Comparison of ENCODE assay signal across 11 cellular contexts in genomic region chr16:47136101-47136820, GRCh38. TPM values are rescaled to one million over a fixed set of nuclear protein-coding genes. Genes with fewer than 3 reads are reported as not detected.
DNase-seq lines count a peak whose midpoint lies in the region; ATAC-seq, FAIRE-seq and TF ChIP-seq lines count a peak whose summit lies in the region.
"Had no signal": no experiment of that assay in that cellular context is flagged by ENCODE, and none has a peak within 500 bp of the region (broad histone marks: within the 10 kb centered on the region; RNA-seq: fewer than 3 reads in every experiment).

No MANE protein-coding gene starts in this region.

- RAD21 ChIA-PET in GM12878 (lab: Charles Lee; ENCODE audit: unreplicated experiment), result interaction anchor here (0.6 to 3.6 kb wide), 10 partner anchors 7 to 1029 kb away, joined by 3 to 17 read pairs (median 5); partner anchors contain the start of gene NETO2

- H2AFZ ChIP-seq in PC-3 (ENCODE audit: low read length) (no peak overlapping the region), GM12878 (ENCODE audit: control insufficient read depth, low read depth, low read length) (peak overlapping the region; percentile 66)

- WGBS in GM12878 (ENCODE audit: insufficient coverage, insufficient replicate concordance, low lambda C conversion rate, missing lambda C conversion rate), result 45% methylated on average over 8 of the region's 8 CpGs
- 90 to 91% methylated on average over 8 of the region's 8 CpGs for WGBS in testis, 2 donors

- H3K4me2 ChIP-seq in PC-3 (ENCODE audit: low read length) (no peak overlapping the region), GM12878 (ENCODE audit: control insufficient read depth, insufficient read depth) (peak overlapping the region; percentile 53)

- no peak for TF ChIP-seq EP300 in GM12878 (IDR thresholded peaks at IDR 0.05; ENCODE audit: borderline replicate concordance in 1 of 2, control insufficient read depth in 1 of 2, low read depth in 2 of 2, low read length in 2 of 2)

- H3K27me3 ChIP-seq in PC-3 (ENCODE audit: low read length) (no peaks in the 10 kb centered on the region), GM12878 (replicated peaks in 1 of 2; ENCODE audit: control insufficient read depth in 2 of 2, insufficient read depth in 2 of 2, low read length in 1 of 2) (no peaks in the 10 kb centered on the region), testis (no peaks in the 10 kb centered on the region)

- H3K9me3 ChIP-seq in PC-3 (ENCODE audit: low read length) (no peaks in the 10 kb centered on the region), GM12878 (replicated peaks; ENCODE audit: control insufficient read depth, insufficient read depth, low read length) (no peaks in the 10 kb centered on the region), testis (no peaks in the 10 kb centered on the region)
- H3K9me3 ChIP-seq: gastroesophageal sphincter had no signal

- CTCF ChIA-PET in PC-3 (lab: Charles Lee), result no interaction called here
- CTCF ChIA-PET in GM12878 (lab: Yijun Ruan, JAX), result interaction anchor here (0.8 to 3.5 kb wide), 16 partner anchors 8 to 1028 kb away, joined by 3 to 20 read pairs (median 4); partner anchors contain the start of gene NETO2

- H3K4me3 ChIP-seq in PC-3 (ENCODE audit: low read length), result no peak overlapping the region
- H3K4me3 ChIP-seq in GM12878, result no peak overlapping the region
- no peak overlapping the region for H3K4me3 ChIP-seq in testis
- H3K4me3 ChIP-seq: gastroesophageal sphincter had no signal

- H3K9ac ChIP-seq in PC-3 (ENCODE audit: low read length), result no peak overlapping the region
- no peak overlapping the region; the same call in 1 of the 2 replicates for H3K9ac ChIP-seq in GM12878 (ENCODE audit: control insufficient read depth, insufficient read depth, low read length)

- peak; percentile 33; the same call in 1 of the 2 replicates for ATAC-seq in PC-3
- peak; percentile 51 for ATAC-seq in GM12878
- ATAC-seq in HG02981 (IDR thresholded peaks at IDR 0.05; ENCODE audit: unreplicated experiment), result no peak
- ATAC-seq: gastroesophageal sphincter had no signal

- POLR2A ChIA-PET in PC-3 (lab: Charles Lee; ENCODE audit: unreplicated experiment) (interaction anchor here (0.7 kb wide), 1 partner anchor 1029 kb away, joined by 9 read pairs; no protein-coding TSS in a partner anchor), GM12878 (lab: Charles Lee) (interaction anchor here (1.3 to 1.4 kb wide), 2 partner anchors 89 to 161 kb away, joined by 3 to 5 read pairs; no protein-coding TSS in a partner anchor)

- TF ChIP-seq RAD21 in GM12878 (IDR thresholded peaks at IDR 0.05; ENCODE audit: insufficient read depth, low read depth, low read length), result no peak

- no peak for TF ChIP-seq CTCF in PC-3 (conservative IDR thresholded peaks at IDR 0.05; ENCODE audit: low read depth, low read length)
- TF ChIP-seq CTCF in GM12878 (IDR thresholded peaks at IDR 0.05 in 2 of 3, conservative IDR thresholded peaks at IDR 0.05 in 1 of 3; ENCODE audit: control insufficient read depth in 2 of 3, extremely low read depth in 1 of 3, insufficient read depth in 1 of 3, low read depth in 3 of 3, low read length in 3 of 3), result no peak
- TF ChIP-seq CTCF in testis (IDR thresholded peaks at IDR 0.05), result no peak

- DNase-seq in activated naive CD4-positive, alpha-beta T cell treated with Interleukin-2 at 50 U/mL for 16 hours, result peak; percentile 11
- DNase-seq in activated naive CD4-positive, alpha-beta T cell (lab: John Stamatoyannopoulos, UW), result no peak
- DNase-seq in PC-3 (peak; percentile 57), GM12878 (ENCODE audit: low read depth, low spot score) (no peak), renal cortical epithelial cell (ENCODE audit: low read depth) (peak; percentile 65), testis (no peak), SKM-1 (lab: John Stamatoyannopoulos, UW; ENCODE audit: unreplicated experiment) (no peak)
- DNase-seq: midbrain, NCI-H1105 treated with DMSO at 0.1 percent for 48 hours had no signal

- H3F3A ChIP-seq in PC-3 (ENCODE audit: low read length, unreplicated experiment), result no peaks in the 10 kb centered on the region

- H4K20me1 ChIP-seq in PC-3 (ENCODE audit: low read length), result peaks cover 6% of the 10 kb centered on the region; the same call in 1 of the 2 replicates
- H4K20me1 ChIP-seq in GM12878 (ENCODE audit: control insufficient read depth, insufficient read depth), result no peaks in the 10 kb centered on the region

- in situ Hi-C loops in GM12878 (cut with MboI), result loop anchor here (5.0 to 25.0 kb wide), 4 partner anchors 94 to 1476 kb away; partner anchors contain the start of gene N4BP1

- H3K36me3 ChIP-seq in PC-3 (ENCODE audit: low read depth, low read length), result no peaks in the 10 kb centered on the region
- H3K36me3 ChIP-seq in GM12878 (ENCODE audit: control insufficient read depth in 2 of 2, insufficient read depth in 2 of 2, low read length in 1 of 2), result no peaks in the 10 kb centered on the region
- no peaks in the 10 kb centered on the region for H3K36me3 ChIP-seq in testis (ENCODE audit: low read depth, missing control alignments)
- H3K36me3 ChIP-seq: gastroesophageal sphincter had no signal

- SMC1A ChIA-PET in GM12878 (lab: Charles Lee; ENCODE audit: uncharacterized antibody, unreplicated experiment), result interaction anchor here (0.5 to 3.3 kb wide), 16 partner anchors 8 to 1028 kb away, joined by 3 to 14 read pairs (median 4); partner anchors contain the start of gene NETO2

- H3K4me1 ChIP-seq in PC-3 (ENCODE audit: insufficient read depth, low read length) (peaks cover 4% of the 10 kb centered on the region; the same call in 1 of the 2 replicates), GM12878 (ENCODE audit: control insufficient read depth, insufficient read depth, low read length) (peaks cover 10% of the 10 kb centered on the region), testis (no peaks in the 10 kb centered on the region)
- H3K4me1 ChIP-seq: gastroesophageal sphincter had no signal

- TF ChIP-seq POLR2A in GM12878 (IDR thresholded peaks at IDR 0.05; ENCODE audit: low read depth, low read length), result no peak
- TF ChIP-seq POLR2A in testis (IDR thresholded peaks at IDR 0.05), result no peak

- H3K27ac ChIP-seq in PC-3 (ENCODE audit: low read length) (no peak overlapping the region), GM12878 (ENCODE audit: control insufficient read depth, insufficient read depth) (peak overlapping the region; percentile 32; the same call in 1 of the 2 replicates), testis (no peak overlapping the region)
- H3K27ac ChIP-seq: gastroesophageal sphincter had no signal

- intact Hi-C loops in PC-3 (cut with micrococcal nuclease), result no loop called here
- intact Hi-C loops in GM12878 (cut with micrococcal nuclease; ENCODE audit: unreplicated experiment), result no loop called here
- intact Hi-C loops in testis (cut with DNase I; ENCODE audit: low total_unique reads), result loop anchor here (10.0 kb wide), 1 partner anchor 1019 kb away; the partner anchor contains the start of gene ABCC12

- H3K9me2 ChIP-seq in PC-3 (replicated peaks; ENCODE audit: low read length), result no peaks in the 10 kb centered on the region

- no TSS peak for BruUV-seq in PC-3 (replicated peaks; lab: Mats Ljungman, UMichigan)
- no TSS peak for BruUV-seq in GM12878 (replicated peaks; lab: Mats Ljungman, UMichigan)

- H3K79me2 ChIP-seq in PC-3 (ENCODE audit: low read length) (peaks cover 97% of the 10 kb centered on the region), GM12878 (ENCODE audit: control insufficient read depth, insufficient read depth, low read length) (peaks cover 72% of the 10 kb centered on the region)

- FAIRE-seq in GM12878 (lab: Jason Lieb, UNC), result no peak

TF ChIP-seq in GM12878, 131 proteins besides CTCF, POLR2A, EP300 and RAD21 (continues in another document):
- no peak for TF ChIP-seq SRF (IDR thresholded peaks at IDR 0.05; ENCODE audit: low read depth in 2 of 2, low read length in 2 of 2)

RNA-seq across cellular contexts. Expression of gene NETO2, which starts 7.5 kb away (rescaled TPM):
- total RNA-seq in PC-3 (2014; rRNA removed) (40.6 and 43.7 TPM in 2 replicates), GM12878 (2014; rRNA removed) (26.8 and 27.6 TPM in 2 replicates), GM12878 (2014; rRNA removed; fragmentation: Illumina TruSeq; extraction: Trizol) (31.4 and 36.2 TPM in 2 replicates), GM12878 (2021) (26.2 and 26.5 TPM in 2 replicates), renal cortical epithelial cell (20.1 and 31.6 TPM in 2 replicates), testis (10 to 100 TPM; 23.5 to 24.2 TPM)
- total RNA-seq in GM12878 (2013; cell fraction: nucleolus; rRNA removed), result 39.9 and 41.9 TPM in 2 replicates
- polyA plus RNA-seq in GM12878 (2011; ENCODE audit: low read depth), result 9.2 TPM
- polyA plus RNA-seq in GM12878 (2011; rRNA removed) (46.2 and 54.4 TPM in 2 replicates), GM12878 (2014; fragmentation: Illumina TruSeq; extraction: Trizol) (34.8 and 53.1 TPM in 2 replicates), GM12878 (2014; fragmentation: Nextera tagmentation; extraction: Ambion mirVana) (10 to 100 TPM in 1 of 2 experiments, 1 to 10 TPM in 1; 8.5 to 12.7 TPM), GM12878 (2014; rRNA removed) (35.0 and 37.3 TPM in 2 replicates), GM12878 (2016; fragmentation: Nextera tagmentation; extraction: Ambion mirVana) (10 to 100 TPM; 19.4 to 26.4 TPM), testis (ENCODE audit: insufficient read depth, low read depth, low replicate concordance) (12.3 TPM)
- polyA plus RNA-seq in GM12878 (2011; cell fraction: cytosol; rRNA removed), result 36.8 and 37.8 TPM in 2 replicates
- polyA plus RNA-seq in GM12878 (2011; cell fraction: nucleus; rRNA removed), result 33.9 and 39.4 TPM in 2 replicates
- polyA plus RNA-seq in GM12878 (2012), result 9.4 and 15.4 TPM in 2 replicates
- polyA minus RNA-seq in GM12878 (2011; rRNA and poly(A)+ RNA removed), result 35.9 and 37.4 TPM in 2 replicates
- polyA minus RNA-seq in GM12878 (2011; cell fraction: cytosol; rRNA and poly(A)+ RNA removed), result 11.1 and 13.4 TPM in 2 replicates
- polyA minus RNA-seq in GM12878 (2011; cell fraction: nucleus; rRNA and poly(A)+ RNA removed), result 4.4 and 11.4 TPM in 2 replicates

Comparison
In these comparisons a context has a peak if more than half of its experiments do, and no peak if none do; other contexts are left out.
1. DNase-seq: peak in activated naive CD4-positive, alpha-beta T cell treated with Interleukin-2 at 50 U/mL for 16 hours (single experiment), PC-3 (single experiment) and renal cortical epithelial cell (single experiment); none in activated naive CD4-positive, alpha-beta T cell (0 of 4), GM12878 (single experiment), testis (single experiment) and SKM-1 (single experiment).